Comparison of ENCODE assay signal across 8 cellular contexts in genomic region chr11:65555693-65556231, GRCh38. TPM values are rescaled to one million over a fixed set of nuclear protein-coding genes. Genes with fewer than 3 reads are reported as not detected.
DNase-seq lines count a peak whose midpoint lies in the region; ATAC-seq and TF ChIP-seq lines count a peak whose summit lies in the region.

No MANE protein-coding gene starts in this region.

- H3K4ac ChIP-seq in trophoblast cell (ENCODE audit: low read depth, low read length): no peak overlapping the region

- no peak for ATAC-seq in GM21381 (IDR thresholded peaks at IDR 0.05; ENCODE audit: unreplicated experiment)
- ATAC-seq in GM18870 (IDR thresholded peaks at IDR 0.05; ENCODE audit: unreplicated experiment): no peak

- H3K27me3 ChIP-seq in effector memory CD4-positive, alpha-beta T cell (replicated peaks; ENCODE audit: control insufficient read depth, insufficient read depth, low read length, poor library complexity, severe bottlenecking): no peaks in the 10 kb centered on the region
- no peaks in the 10 kb centered on the region for H3K27me3 ChIP-seq in trophoblast cell (ENCODE audit: insufficient read depth, low read length)

- H3K14ac ChIP-seq in trophoblast cell (ENCODE audit: low read length): no peak overlapping the region

- CTCF ChIA-PET in Calu3 (lab: Charles Lee): no interaction called here
- CTCF ChIA-PET in RWPE1 (lab: Yijun Ruan, JAX): interaction anchor here (0.5 to 1.8 kb wide), 2 partner anchors 15 to 351 kb away, joined by 3 to 15 read pairs; no protein-coding TSS in a partner anchor

- TF ChIP-seq CTCF in Calu3 (IDR thresholded peaks at IDR 0.05; ENCODE audit: unreplicated experiment): no peak
- no peak for TF ChIP-seq CTCF in RWPE1 (conservative IDR thresholded peaks at IDR 0.05; ENCODE audit: low read depth)

- H2AFZ ChIP-seq in trophoblast cell (ENCODE audit: insufficient read depth, low read length, poor library complexity): no peak overlapping the region

- POLR2A ChIA-PET in RWPE1 (lab: Yijun Ruan, JAX; ENCODE audit: low non-redundant PET): interaction anchor here (1.3 kb wide), 1 partner anchor 15 kb away, joined by 3 read pairs; no protein-coding TSS in a partner anchor

- H3K4me3 ChIP-seq in effector memory CD4-positive, alpha-beta T cell (ENCODE audit: insufficient read depth, low read depth, low read length, poor library complexity, severe bottlenecking): no peak overlapping the region
- H3K4me3 ChIP-seq in trophoblast cell (ENCODE audit: low read depth, low read length): no peak overlapping the region

- no peak overlapping the region for H3K18ac ChIP-seq in trophoblast cell (ENCODE audit: low read length)

- DNase-seq in Calu3 (peak; percentile 89), RWPE1 (ENCODE audit: low spot score) (peak; percentile 73), trophoblast cell (peak; percentile 65 to 70), ureter (ENCODE audit: low spot score) (no peak), NOMO-1 treated with DMSO at 0.1 percent for 48 hours (lab: John Stamatoyannopoulos, UW; ENCODE audit: unreplicated experiment) (no peak)
- no peak for DNase-seq in effector memory CD4-positive, alpha-beta T cell

- no peak overlapping the region for H3K23ac ChIP-seq in trophoblast cell (ENCODE audit: low read length)

- no peaks in the 10 kb centered on the region for H3K27me3 Mint-ChIP-seq in Calu3 (ENCODE audit: unreplicated experiment)

- H4K91ac ChIP-seq in trophoblast cell (ENCODE audit: low read depth, low read length): peak overlapping the region; percentile 15

- peak overlapping the region; percentile 35 for H2AK5ac ChIP-seq in trophoblast cell (ENCODE audit: low read length)

- peaks cover 66% of the 10 kb centered on the region for H3K4me1 ChIP-seq in effector memory CD4-positive, alpha-beta T cell (ENCODE audit: control insufficient read depth, insufficient read depth, low read length, poor library complexity, severe bottlenecking)
- H3K4me1 ChIP-seq in trophoblast cell (ENCODE audit: control insufficient read depth in 1 of 2, insufficient read depth in 2 of 2, low read length in 2 of 2): peaks cover 39 to 50% of the 10 kb centered on the region in 2 experiments

- H4K12ac ChIP-seq in trophoblast cell (ENCODE audit: low read depth, low read length): no peak overlapping the region

- no peak overlapping the region for H3K4me2 ChIP-seq in trophoblast cell (ENCODE audit: low read length)

- intact Hi-C loops in Calu3 (cut with micrococcal nuclease; ENCODE audit: unreplicated experiment): no loop called here

- H2BK120ac ChIP-seq in trophoblast cell (ENCODE audit: insufficient read depth, low read length, poor library complexity): no peak overlapping the region

- H3K9me3 ChIP-seq in effector memory CD4-positive, alpha-beta T cell (ENCODE audit: control insufficient read depth, low read length): no peaks in the 10 kb centered on the region
- no peaks in the 10 kb centered on the region for H3K9me3 ChIP-seq in trophoblast cell (ENCODE audit: insufficient read depth, low read depth, low read length)

- H3K79me1 ChIP-seq in trophoblast cell (ENCODE audit: low read length): peaks cover 27% of the 10 kb centered on the region

- no peak overlapping the region for H4K8ac ChIP-seq in trophoblast cell (ENCODE audit: low read depth, low read length)

- H3K4me3 Mint-ChIP-seq in Calu3 (ENCODE audit: low read depth, unreplicated experiment): peak overlapping the region; percentile 77

- H3K27ac ChIP-seq in RWPE1: peak overlapping the region; percentile 86
- H3K27ac ChIP-seq in effector memory CD4-positive, alpha-beta T cell (ENCODE audit: insufficient read depth, low read length, poor library complexity, severe bottlenecking): peak overlapping the region; percentile 82
- no peak overlapping the region for H3K27ac ChIP-seq in trophoblast cell (ENCODE audit: low read depth, low read length)

- no peaks in the 10 kb centered on the region for H3K9me3 Mint-ChIP-seq in Calu3 (ENCODE audit: low read depth, unreplicated experiment)

- peaks cover 6% of the 10 kb centered on the region for H3K79me2 ChIP-seq in trophoblast cell (ENCODE audit: control insufficient read depth, insufficient read depth, low read length, poor library complexity)

- peaks cover 10% of the 10 kb centered on the region for H3K36me3 ChIP-seq in effector memory CD4-positive, alpha-beta T cell (ENCODE audit: control insufficient read depth, insufficient read depth, low read length)
- H3K36me3 ChIP-seq in trophoblast cell (ENCODE audit: control insufficient read depth in 1 of 2, insufficient read depth in 2 of 2, low read length in 2 of 2): no peaks in the 10 kb centered on the region

- H3K4me1 Mint-ChIP-seq in Calu3 (ENCODE audit: low read depth, unreplicated experiment): peaks cover 72% of the 10 kb centered on the region

- H2BK12ac ChIP-seq in trophoblast cell (ENCODE audit: low read length): no peak overlapping the region

- WGBS in trophoblast cell (ENCODE audit: extremely low coverage, insufficient coverage, insufficient read length): no CpG with 5 or more reads among the region's 6 CpGs

- H3K9ac ChIP-seq in trophoblast cell (ENCODE audit: low read length): no peak overlapping the region

- BruUV-seq in Calu3 (replicated peaks; lab: Mats Ljungman, UMichigan): no TSS peak

- peaks cover 70% of the 10 kb centered on the region for H3K36me3 Mint-ChIP-seq in Calu3 (ENCODE audit: insufficient read depth, unreplicated experiment)

- no peak overlapping the region for H2BK5ac ChIP-seq in trophoblast cell (ENCODE audit: low read depth, low read length, poor library complexity)

- H3K27ac Mint-ChIP-seq in Calu3 (ENCODE audit: unreplicated experiment): peak overlapping the region; percentile 85

RNA-seq across cellular contexts. Expression of gene LTBP3, which starts 2.4 kb away (rescaled TPM):
- total RNA-seq in Calu3 (2022): 166 and 169 TPM in 2 replicates
- 36.2 and 40.2 TPM in 2 replicates for polyA plus RNA-seq in trophoblast cell (2013)
- 120 TPM for total RNA-seq in ureter

RNA-seq across cellular contexts. Expression of gene ZNRD2, which starts 14.5 kb away (rescaled TPM):
- total RNA-seq in Calu3 (2022) (40.7 and 45.3 TPM in 2 replicates), ureter (50.3 TPM)
- 88.8 and 89.4 TPM in 2 replicates for polyA plus RNA-seq in trophoblast cell (2013)

RNA-seq across cellular contexts. Expression of gene FAM89B, which starts 16.6 kb away (rescaled TPM):
- total RNA-seq in Calu3 (2022): 29.8 and 30.6 TPM in 2 replicates
- polyA plus RNA-seq in trophoblast cell (2013): 71.6 and 72.3 TPM in 2 replicates
- 21.9 TPM for total RNA-seq in ureter

RNA-seq across cellular contexts. Expression of gene EHBP1L1, which starts 20.1 kb away (rescaled TPM):
- total RNA-seq in Calu3 (2022) (73.7 and 81.0 TPM in 2 replicates), ureter (122 TPM)
- 12.5 and 13.2 TPM in 2 replicates for polyA plus RNA-seq in trophoblast cell (2013)

RNA-seq across cellular contexts. Expression of gene SCYL1, which starts 30.9 kb away (rescaled TPM):
- total RNA-seq in Calu3 (2022) (47.8 and 53.6 TPM in 2 replicates), ureter (62.9 TPM)
- 117 and 118 TPM in 2 replicates for polyA plus RNA-seq in trophoblast cell (2013)

Comparison
In these comparisons a context has a peak if more than half of its experiments do, and no peak if none do; other contexts are left out.
1. DNase-seq: peak in Calu3 (single experiment), RWPE1 (single experiment) and trophoblast cell (2 of 2); none in effector memory CD4-positive, alpha-beta T cell (0 of 3), ureter (single experiment) and NOMO-1 treated with DMSO at 0.1 percent for 48 hours (single experiment).